In the genomic region with DNA sequence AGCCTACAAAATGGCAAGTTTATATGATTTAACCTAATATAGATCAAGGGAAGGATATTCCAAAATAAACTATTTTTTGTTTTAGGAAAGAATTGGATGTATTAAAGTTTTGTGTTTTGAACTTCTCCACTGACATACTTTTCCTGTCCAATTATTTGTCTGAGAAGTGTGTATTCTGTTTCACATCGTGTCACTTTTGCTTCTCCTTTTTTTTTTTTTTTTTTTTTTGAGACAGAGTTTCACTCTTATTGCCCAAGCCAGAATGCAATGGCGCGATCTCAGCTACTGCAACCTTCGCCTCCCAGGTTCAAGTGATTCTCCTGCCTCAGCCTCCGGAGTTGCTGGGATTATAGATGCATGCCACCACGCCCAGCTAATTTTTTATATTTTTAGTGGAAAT, we compare ENCODE assay signal across 24 cellular contexts.
"Had no signal": no experiment of that assay in that cellular context is flagged by ENCODE, and none has a peak within 500 bp of the region (broad histone marks: within the 10 kb centered on the region; RNA-seq: fewer than 3 reads in every experiment).

No MANE protein-coding gene starts in this region.

- H3K4me1 ChIP-seq: esophagus muscularis mucosa, parathyroid adenoma, prostate gland, transverse colon had no signal

- H3K27ac ChIP-seq: epithelial cell of prostate, esophagus muscularis mucosa, gastrocnemius medialis, heart right ventricle, parathyroid adenoma, prostate gland, spleen, stomach, thoracic aorta, transverse colon had no signal

- H3K4me3 ChIP-seq: esophagus muscularis mucosa, gastrocnemius medialis, heart right ventricle, prostate gland, spleen, stomach, thoracic aorta, transverse colon had no signal

- H3K9me3 Mint-ChIP-seq: dendritic cell treated with granulocyte-macrophage colony-stimulating factor and Interleukin-4, amounts not matched to agents 40 ng/mL and 50 ng/mL, for 4 days; effector memory CD8-positive, alpha-beta T cell; nephron had no signal

- H3K27ac Mint-ChIP-seq: dendritic cell treated with granulocyte-macrophage colony-stimulating factor and Interleukin-4, amounts not matched to agents 40 ng/mL and 50 ng/mL, for 4 days; nephron had no signal

- H3K4me3 Mint-ChIP-seq: dendritic cell treated with granulocyte-macrophage colony-stimulating factor and Interleukin-4, amounts not matched to agents 40 ng/mL and 50 ng/mL, for 4 days; effector memory CD8-positive, alpha-beta T cell; nephron had no signal

- FAIRE-seq: colon had no signal

- H3K9ac ChIP-seq: parathyroid adenoma had no signal

- H3K27me3 Mint-ChIP-seq: dendritic cell treated with granulocyte-macrophage colony-stimulating factor and Interleukin-4, amounts not matched to agents 40 ng/mL and 50 ng/mL, for 4 days; effector memory CD8-positive, alpha-beta T cell had no signal

- H3K27me3 ChIP-seq: esophagus muscularis mucosa, gastrocnemius medialis, heart right ventricle, spleen, stomach, transverse colon had no signal

- DNase-seq: effector memory CD8-positive, alpha-beta T cell; gastrocnemius medialis; heart right ventricle; hypothalamus; islet precursor cell; mammary epithelial cell; spleen; stimulated activated CD4-positive, alpha-beta T cell treated with anti-CD3 and anti-CD28 coated beads, Interleukin-15, amount 100 ng/mL, for 24 hours; stimulated activated CD4-positive, alpha-beta T cell treated with anti-CD3 and anti-CD28 coated beads, Interleukin-1b, Interleukin-23, amount 100 ng/mL, for 48 hours; stimulated activated CD4-positive, alpha-beta T cell treated with anti-CD3 and anti-CD28 coated beads, Interleukin-4, amount 100 ng/mL, for 4 hours; stimulated activated naive CD4-positive, alpha-beta T cell; stomach; substantia nigra; transverse colon had no signal

- H3K36me3 ChIP-seq: prostate gland, transverse colon had no signal

- ATAC-seq: effector memory CD8-positive, alpha-beta T cell; gastrocnemius medialis; heart right ventricle; left lobe of liver; sciatic nerve had no signal

- H3K9me3 ChIP-seq: esophagus muscularis mucosa, gastrocnemius medialis, heart right ventricle, prostate gland, spleen, stomach, thoracic aorta, transverse colon had no signal

- H2AFZ ChIP-seq: parathyroid adenoma had no signal

- H3K4me1 Mint-ChIP-seq: nephron had no signal
